9 cellular contexts compared by ENCODE assay signal in the genomic region with DNA sequence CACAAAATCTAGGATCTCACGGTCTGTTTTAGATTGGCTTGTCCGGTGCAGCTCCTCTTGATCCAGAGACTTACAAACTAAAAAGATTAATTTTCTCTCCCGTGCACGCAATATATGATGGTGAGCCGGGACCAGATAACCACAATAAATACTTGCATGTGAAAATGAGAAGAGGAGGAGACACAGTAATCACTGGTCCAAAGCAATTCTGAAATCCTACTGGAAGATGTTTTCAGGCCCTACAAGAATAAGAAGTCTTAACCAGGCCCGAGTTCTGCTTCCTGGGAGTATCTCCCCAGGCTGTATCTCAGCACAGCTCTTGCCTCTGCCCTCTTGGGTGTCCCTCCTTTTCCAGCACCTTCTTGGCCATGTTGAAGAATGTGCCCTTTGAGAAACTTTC. TPM values are rescaled to one million over a fixed set of nuclear protein-coding genes. Genes with fewer than 3 reads are reported as not detected.
A peak's percentile ranks its signal among the peaks of the same experiment; 100 is the strongest.
DNase-seq lines count a peak whose midpoint lies in the region; ATAC-seq and TF ChIP-seq lines count a peak whose summit lies in the region.
"Had no signal": no experiment of that assay in that cellular context is flagged by ENCODE, and none has a peak within 500 bp of the region (broad histone marks: within the 10 kb centered on the region; RNA-seq: fewer than 3 reads in every experiment).

No MANE protein-coding gene starts in this region.

- no peaks in the 10 kb centered on the region for H3K9me3 Mint-ChIP-seq in T-helper 2 cell treated with Interferon-gamma antibody and Interleukin-4, amounts not matched to agents 5 μg/mL and 100 μg/mL, for 36 hours
- no peaks in the 10 kb centered on the region for H3K9me3 Mint-ChIP-seq in activated B cell treated with CpG ODN at 0.5 μM for 24 hours
- no peaks in the 10 kb centered on the region for H3K9me3 Mint-ChIP-seq in stimulated activated memory B cell treated with anti-CD40 and anti-IgM and Interleukin-4, amounts not matched to agents 10 μg/mL and 1 μg/mL and 100 μg/mL, for 72 hours

- CTCF ChIA-PET in activated B cell treated with CpG ODN at 0.5 μM for 24 hours (lab: Charles Lee): no interaction called here

- peaks cover 3% of the 10 kb centered on the region for H3K27me3 Mint-ChIP-seq in T-helper 2 cell treated with Interferon-gamma antibody and Interleukin-4, amounts not matched to agents 5 μg/mL and 100 μg/mL, for 36 hours (ENCODE audit: low read depth)
- no peaks in the 10 kb centered on the region for H3K27me3 Mint-ChIP-seq in activated B cell treated with CpG ODN at 0.5 μM for 24 hours
- no peaks in the 10 kb centered on the region for H3K27me3 Mint-ChIP-seq in stimulated activated memory B cell treated with anti-CD40 and anti-IgM and Interleukin-4, amounts not matched to agents 10 μg/mL and 1 μg/mL and 100 μg/mL, for 72 hours

- POLR2A ChIA-PET in activated B cell treated with CpG ODN at 0.5 μM for 24 hours (lab: Charles Lee): interaction anchor here (0.5 to 2.8 kb wide), 2 partner anchors 13 to 32 kb away, joined by 3 to 39 read pairs; a partner anchor contains a TSS

- H3K27me3 ChIP-seq in iPS-15b (ENCODE audit: control insufficient read depth, insufficient read depth, low read length): no peaks in the 10 kb centered on the region

- peak overlapping the region; percentile 97 for H3K27ac Mint-ChIP-seq in T-helper 2 cell treated with Interferon-gamma antibody and Interleukin-4, amounts not matched to agents 5 μg/mL and 100 μg/mL, for 36 hours
- H3K27ac Mint-ChIP-seq in activated B cell treated with CpG ODN at 0.5 μM for 24 hours: peak overlapping the region; percentile 95
- H3K27ac Mint-ChIP-seq in stimulated activated memory B cell treated with anti-CD40 and anti-IgM and Interleukin-4, amounts not matched to agents 10 μg/mL and 1 μg/mL and 100 μg/mL, for 72 hours: peak overlapping the region; percentile 98

- peak overlapping the region; percentile 98 for H3K4me3 ChIP-seq in iPS-15b (ENCODE audit: low read depth, low read length)

- peak overlapping the region; percentile 99 for H3K9ac ChIP-seq in iPS-15b (ENCODE audit: low read depth, low read length)

- peak overlapping the region; percentile 96 for H3K4me3 Mint-ChIP-seq in T-helper 2 cell treated with Interferon-gamma antibody and Interleukin-4, amounts not matched to agents 5 μg/mL and 100 μg/mL, for 36 hours
- peak overlapping the region; percentile 91 for H3K4me3 Mint-ChIP-seq in activated B cell treated with CpG ODN at 0.5 μM for 24 hours
- H3K4me3 Mint-ChIP-seq in stimulated activated memory B cell treated with anti-CD40 and anti-IgM and Interleukin-4, amounts not matched to agents 10 μg/mL and 1 μg/mL and 100 μg/mL, for 72 hours: peak overlapping the region; percentile 87

- H3K4me1 ChIP-seq in iPS-15b (ENCODE audit: control insufficient read depth, insufficient read depth, low read length): no peaks in the 10 kb centered on the region

- DNase-seq in T-helper 2 cell treated with Interferon-gamma antibody and Interleukin-4, amounts not matched to agents 5 μg/mL and 100 μg/mL, for 36 hours (ENCODE audit: low spot score): no peak
- DNase-seq in T-helper 2 cell (no peak), activated B cell treated with CpG ODN at 0.5 μM for 24 hours (no peak), amygdala (lab: John Stamatoyannopoulos, UW) (no peak)
- DNase-seq: NCI-H1105 had no signal

- no peaks in the 10 kb centered on the region for H3K9me3 ChIP-seq in iPS-15b (ENCODE audit: control insufficient read depth, insufficient read depth, low read length)

- H3K36me3 ChIP-seq in iPS-15b (ENCODE audit: control insufficient read depth, insufficient read depth, low read length): peaks cover 3% of the 10 kb centered on the region

- no peak for TF ChIP-seq CTCF in activated B cell treated with CpG ODN at 0.5 μM for 24 hours (IDR thresholded peaks at IDR 0.05)

- ATAC-seq in activated B cell treated with CpG ODN at 0.5 μM for 24 hours (ENCODE audit: low read depth) (no peak), HG02973 (IDR thresholded peaks at IDR 0.05; ENCODE audit: unreplicated experiment) (no peak), GM21381 (IDR thresholded peaks at IDR 0.05; ENCODE audit: unreplicated experiment) (no peak)
- ATAC-seq in stimulated activated memory B cell treated with anti-CD40 and anti-IgM and Interleukin-4, amounts not matched to agents 10 μg/mL and 1 μg/mL and 100 μg/mL, for 72 hours: no peak

- intact Hi-C loops in activated B cell treated with CpG ODN at 0.5 μM for 24 hours (cut with micrococcal nuclease): no loop called here

- peaks cover 20% of the 10 kb centered on the region for H3K4me1 Mint-ChIP-seq in T-helper 2 cell treated with Interferon-gamma antibody and Interleukin-4, amounts not matched to agents 5 μg/mL and 100 μg/mL, for 36 hours (ENCODE audit: low read depth)
- peaks cover 23% of the 10 kb centered on the region for H3K4me1 Mint-ChIP-seq in activated B cell treated with CpG ODN at 0.5 μM for 24 hours
- H3K4me1 Mint-ChIP-seq in stimulated activated memory B cell treated with anti-CD40 and anti-IgM and Interleukin-4, amounts not matched to agents 10 μg/mL and 1 μg/mL and 100 μg/mL, for 72 hours: peaks cover 28% of the 10 kb centered on the region

- peaks cover 18% of the 10 kb centered on the region for H3K36me3 Mint-ChIP-seq in T-helper 2 cell treated with Interferon-gamma antibody and Interleukin-4, amounts not matched to agents 5 μg/mL and 100 μg/mL, for 36 hours (ENCODE audit: low read depth)
- peaks cover 22% of the 10 kb centered on the region for H3K36me3 Mint-ChIP-seq in activated B cell treated with CpG ODN at 0.5 μM for 24 hours (ENCODE audit: low read depth)
- H3K36me3 Mint-ChIP-seq in stimulated activated memory B cell treated with anti-CD40 and anti-IgM and Interleukin-4, amounts not matched to agents 10 μg/mL and 1 μg/mL and 100 μg/mL, for 72 hours: peaks cover 13% of the 10 kb centered on the region

RNA-seq across cellular contexts. Expression of a gene that starts 1.0 kb away (rescaled TPM):
- 56.7 and 60.5 TPM in 2 replicates for total RNA-seq in activated B cell treated with CpG ODN at 0.5 μM for 24 hours

RNA-seq across cellular contexts. Expression of a gene that starts 12.8 kb away (rescaled TPM):
- 21.2 and 27.1 TPM in 2 replicates for total RNA-seq in activated B cell treated with CpG ODN at 0.5 μM for 24 hours

RNA-seq across cellular contexts. Expression of a gene that starts 45.1 kb away (rescaled TPM):
- not detected in 2 replicates for total RNA-seq in activated B cell treated with CpG ODN at 0.5 μM for 24 hours
